Comparison of ENCODE assay signal across 3 cellular contexts in the genomic region with DNA sequence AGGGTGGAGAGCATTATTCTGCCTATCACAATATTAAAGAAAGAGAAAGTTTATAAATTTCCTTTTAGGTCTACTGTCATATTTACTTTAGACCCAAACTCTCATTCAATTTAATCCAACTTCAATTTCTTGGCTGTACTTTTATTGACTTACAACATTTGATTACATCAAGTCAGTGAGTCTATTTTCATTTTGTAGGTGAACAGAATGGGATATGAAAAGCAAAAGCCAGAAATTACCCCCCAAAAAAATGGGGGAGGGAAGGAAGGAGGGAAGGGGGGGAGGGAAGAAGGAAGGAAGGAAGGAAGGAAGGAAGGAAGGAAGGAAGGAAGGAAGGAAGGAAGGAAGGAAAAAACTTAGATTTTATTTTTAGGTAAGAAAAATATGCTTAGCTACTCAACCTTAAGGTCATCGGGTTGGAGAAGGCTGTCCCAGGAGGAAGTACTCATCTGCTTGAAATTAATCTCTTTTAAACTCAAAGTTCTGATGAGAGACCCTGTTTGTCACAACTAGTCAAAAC.
"Had no signal": no experiment of that assay in that cellular context is flagged by ENCODE, and none has a peak within 500 bp of the region (broad histone marks: within the 10 kb centered on the region; RNA-seq: fewer than 3 reads in every experiment).

No MANE protein-coding gene starts in this region.

- H3K4me3 ChIP-seq: GM12878 had no signal

- DNase-seq: GDM1, GF-D8 had no signal
